Comparison of ENCODE assay signal across 1 cellular context in the genomic region with DNA sequence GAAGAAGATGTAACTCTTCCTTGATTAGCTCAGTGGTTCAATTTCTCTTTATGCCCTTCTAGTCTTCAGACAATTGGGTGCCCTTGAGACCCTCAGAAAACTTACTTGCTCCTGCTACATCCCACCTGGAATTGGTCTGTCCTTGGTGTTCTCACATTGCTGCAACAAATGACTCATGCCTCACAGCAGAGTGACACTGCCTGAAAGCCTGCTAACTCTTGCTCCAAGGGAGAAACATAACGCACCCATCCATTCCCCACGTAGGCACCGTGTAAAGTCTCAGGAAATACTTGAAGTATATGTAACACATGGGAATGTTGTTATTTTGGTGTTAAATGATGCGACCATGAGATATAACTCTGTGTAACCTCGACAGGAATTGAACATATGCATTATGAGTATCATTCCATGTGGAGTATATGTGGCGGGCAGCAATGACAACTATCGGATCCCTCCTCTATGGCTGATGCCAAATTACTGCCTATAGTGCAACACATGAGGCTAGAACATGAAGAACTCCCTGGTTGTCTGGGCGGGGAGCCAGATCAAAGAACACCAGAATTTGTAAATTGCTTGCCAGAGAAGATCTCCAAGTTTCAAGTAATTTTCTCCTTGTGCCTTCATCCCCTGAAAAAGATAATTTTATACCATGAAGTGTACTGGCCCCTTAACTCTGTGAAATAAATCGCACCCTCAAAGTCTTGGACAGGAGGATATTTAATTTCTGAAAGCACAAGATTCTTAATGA.
TF ChIP-seq lines count a peak whose summit lies in the region.

No MANE protein-coding gene starts in this region.

TF ChIP-seq in GM12878, 131 proteins besides CTCF, POLR2A, EP300 and RAD21 (continued from another document):
- no peak for TF ChIP-seq SMAD1 (IDR thresholded peaks at IDR 0.05; ENCODE audit: low read depth, partially characterized antibody)
- no peak for TF ChIP-seq ATF7 (IDR thresholded peaks at IDR 0.05; ENCODE audit: low read depth)
- no peak for TF ChIP-seq PML (IDR thresholded peaks at IDR 0.05; ENCODE audit: low read length)
TF ChIP-seq in GM12878: peak in this region for 0.
